ENCODE assay signal across 16 cellular contexts in the genomic region with DNA sequence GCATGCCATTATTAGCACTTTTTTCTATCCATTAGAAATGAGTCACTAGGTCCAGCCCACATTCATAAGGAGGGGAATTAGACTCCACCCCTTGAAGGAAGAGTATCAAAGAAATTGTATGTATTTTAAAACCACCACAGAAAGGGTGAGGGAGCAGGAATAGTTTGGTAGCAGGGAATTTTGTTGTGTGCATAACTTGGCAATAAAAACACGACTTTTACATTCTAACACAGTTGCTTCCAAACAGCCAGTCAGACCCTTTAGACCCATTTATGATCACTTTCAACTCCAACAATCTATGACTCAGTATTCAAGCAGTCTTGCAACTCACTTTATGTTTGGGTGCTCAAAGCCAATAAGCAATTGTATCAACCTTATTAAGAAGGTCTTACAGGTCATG.
"Had no signal": no experiment of that assay in that cellular context is flagged by ENCODE, and none has a peak within 500 bp of the region (broad histone marks: within the 10 kb centered on the region; RNA-seq: fewer than 3 reads in every experiment).

No MANE protein-coding gene starts in this region.

- H3K36me3 ChIP-seq: colonic mucosa, heart right ventricle, sigmoid colon, thyroid gland, WERI-Rb-1 had no signal

- H3K27me3 Mint-ChIP-seq: activated CD4-positive, alpha-beta memory T cell treated with anti-CD3 and anti-CD28 coated beads for 36 hours; activated naive CD8-positive, alpha-beta T cell treated with anti-CD3 and anti-CD28 coated beads for 36 hours; brain had no signal

- H3K4me3 ChIP-seq: colonic mucosa, heart right ventricle, sigmoid colon, thyroid gland had no signal

- H3K27ac Mint-ChIP-seq: activated CD4-positive, alpha-beta memory T cell treated with anti-CD3 and anti-CD28 coated beads for 36 hours; activated naive CD8-positive, alpha-beta T cell treated with anti-CD3 and anti-CD28 coated beads for 36 hours; memory B cell; natural killer cell had no signal

- H3K4me1 Mint-ChIP-seq: activated naive CD8-positive, alpha-beta T cell treated with anti-CD3 and anti-CD28 coated beads for 36 hours; memory B cell; natural killer cell had no signal

- H3K27me3 ChIP-seq: colonic mucosa, heart right ventricle, sigmoid colon, thyroid gland had no signal

- H3K9me3 Mint-ChIP-seq: activated CD4-positive, alpha-beta memory T cell treated with anti-CD3 and anti-CD28 coated beads for 36 hours; activated naive CD8-positive, alpha-beta T cell treated with anti-CD3 and anti-CD28 coated beads for 36 hours; brain; memory B cell; natural killer cell had no signal

- H3K4me3 Mint-ChIP-seq: activated CD4-positive, alpha-beta memory T cell treated with anti-CD3 and anti-CD28 coated beads for 36 hours; activated naive CD8-positive, alpha-beta T cell treated with anti-CD3 and anti-CD28 coated beads for 36 hours; brain; memory B cell; natural killer cell had no signal

- H3K27ac ChIP-seq: colonic mucosa, heart right ventricle, parathyroid adenoma, sigmoid colon, thyroid gland, WERI-Rb-1 had no signal

- H3K4me1 ChIP-seq: colonic mucosa, parathyroid adenoma, thyroid gland had no signal

- H3K36me3 Mint-ChIP-seq: activated CD4-positive, alpha-beta memory T cell treated with anti-CD3 and anti-CD28 coated beads for 36 hours; activated naive CD8-positive, alpha-beta T cell treated with anti-CD3 and anti-CD28 coated beads for 36 hours; memory B cell; natural killer cell had no signal

- H2AFZ ChIP-seq: parathyroid adenoma had no signal

- H3K79me2 ChIP-seq: parathyroid adenoma had no signal

- ATAC-seq: heart right ventricle, natural killer cell had no signal

- H3K9me3 ChIP-seq: colonic mucosa, heart right ventricle, sigmoid colon, thyroid gland had no signal

- H3K9ac ChIP-seq: parathyroid adenoma had no signal

- DNase-seq: activated CD4-positive, alpha-beta memory T cell treated with anti-CD3 and anti-CD28 coated beads for 36 hours; activated naive CD4-positive, alpha-beta T cell; activated naive CD8-positive, alpha-beta T cell treated with anti-CD3 and anti-CD28 coated beads for 36 hours; amygdala; central memory CD4-positive, alpha-beta T cell; colonic mucosa; heart right ventricle; natural killer cell; sigmoid colon; stimulated activated CD4-positive, alpha-beta T cell treated with anti-CD3 and anti-CD28 coated beads, Interleukin-2, amount 100 ng/mL, for 24 hours; stimulated activated naive CD4-positive, alpha-beta T cell treated with Interleukin-2 at 50 U/mL for 16 hours; thyroid gland; WERI-Rb-1 had no signal
